8 cellular contexts compared by ENCODE assay signal in genomic region chr5:136174021-136174659, GRCh38. TPM values are rescaled to one million over a fixed set of nuclear protein-coding genes. Genes with fewer than 3 reads are reported as not detected.
DNase-seq lines count a peak whose midpoint lies in the region; ATAC-seq, FAIRE-seq and TF ChIP-seq lines count a peak whose summit lies in the region.

No MANE protein-coding gene starts in this region.

- no peaks in the 10 kb centered on the region for H3K9me3 ChIP-seq in smooth muscle cell (replicated peaks; ENCODE audit: low read depth)
- no peaks in the 10 kb centered on the region for H3K9me3 ChIP-seq in effector memory CD4-positive, alpha-beta T cell (ENCODE audit: control insufficient read depth, low read length)

- H2AFZ ChIP-seq in smooth muscle cell (ENCODE audit: low read depth) = no peak overlapping the region

- H3K27ac Mint-ChIP-seq in activated CD4-positive, alpha-beta memory T cell treated with anti-CD3 and anti-CD28 coated beads, Interleukin-2, amount 10 ng/mL, durations not matched to agents 7 days and 5 days = no peak overlapping the region

- peak; percentile 20 for DNase-seq in CMK (ENCODE audit: low read depth)
- peak; percentile 54 for DNase-seq in HPDE6-E6E7 (ENCODE audit: extremely low spot score)
- DNase-seq in frontal cortex (ENCODE audit: low spot score in 2 of 2) = no peak
- DNase-seq in smooth muscle cell (lab: John Stamatoyannopoulos, UW; ENCODE audit: unreplicated experiment) = no peak
- no peak for DNase-seq in activated CD4-positive, alpha-beta memory T cell treated with anti-CD3 and anti-CD28 coated beads, Interleukin-2, amount 10 ng/mL, durations not matched to agents 7 days and 5 days
- no peak for DNase-seq in effector memory CD4-positive, alpha-beta T cell

- FAIRE-seq in frontal cortex (lab: Jason Lieb, UNC) = peak; percentile 61

- H3K27me3 ChIP-seq in smooth muscle cell (ENCODE audit: low read depth) = no peaks in the 10 kb centered on the region
- no peaks in the 10 kb centered on the region for H3K27me3 ChIP-seq in effector memory CD4-positive, alpha-beta T cell (replicated peaks; ENCODE audit: control insufficient read depth, insufficient read depth, low read length, poor library complexity, severe bottlenecking)

- no peak overlapping the region for H3K27ac ChIP-seq in smooth muscle cell (ENCODE audit: low read depth)
- H3K27ac ChIP-seq in effector memory CD4-positive, alpha-beta T cell (ENCODE audit: insufficient read depth, low read length, poor library complexity, severe bottlenecking) = no peak overlapping the region

- peaks cover 13% of the 10 kb centered on the region for H3K79me2 ChIP-seq in smooth muscle cell (ENCODE audit: low read depth)

- H3K27me3 Mint-ChIP-seq in activated CD4-positive, alpha-beta memory T cell treated with anti-CD3 and anti-CD28 coated beads, Interleukin-2, amount 10 ng/mL, durations not matched to agents 7 days and 5 days = no peaks in the 10 kb centered on the region

- no peak overlapping the region for H3K4me3 Mint-ChIP-seq in activated CD4-positive, alpha-beta memory T cell treated with anti-CD3 and anti-CD28 coated beads, Interleukin-2, amount 10 ng/mL, durations not matched to agents 7 days and 5 days

- ATAC-seq in GM18907 (IDR thresholded peaks at IDR 0.05; ENCODE audit: unreplicated experiment) (peak; percentile 82), SK-N-SH treated with all-trans-retinoic acid at 6 μM for 48 hours (peak; percentile 95)

- H3K9ac ChIP-seq in smooth muscle cell (ENCODE audit: low read depth) = no peak overlapping the region

- H3K36me3 ChIP-seq in smooth muscle cell (ENCODE audit: low read depth) = peaks cover 33% of the 10 kb centered on the region
- H3K36me3 ChIP-seq in effector memory CD4-positive, alpha-beta T cell (ENCODE audit: control insufficient read depth, insufficient read depth, low read length) = peaks cover 5% of the 10 kb centered on the region

- no peak overlapping the region for H3K4me3 ChIP-seq in smooth muscle cell
- no peak overlapping the region for H3K4me3 ChIP-seq in effector memory CD4-positive, alpha-beta T cell (ENCODE audit: insufficient read depth, low read depth, low read length, poor library complexity, severe bottlenecking)

- H4K20me1 ChIP-seq in smooth muscle cell (ENCODE audit: low read depth) = peaks cover 64% of the 10 kb centered on the region

- no peaks in the 10 kb centered on the region for H3K9me3 Mint-ChIP-seq in activated CD4-positive, alpha-beta memory T cell treated with anti-CD3 and anti-CD28 coated beads, Interleukin-2, amount 10 ng/mL, durations not matched to agents 7 days and 5 days

- peaks cover 12% of the 10 kb centered on the region for H3K36me3 Mint-ChIP-seq in activated CD4-positive, alpha-beta memory T cell treated with anti-CD3 and anti-CD28 coated beads, Interleukin-2, amount 10 ng/mL, durations not matched to agents 7 days and 5 days (ENCODE audit: low read depth)

- H3K4me2 ChIP-seq in smooth muscle cell = no peak overlapping the region

- H3K4me1 Mint-ChIP-seq in activated CD4-positive, alpha-beta memory T cell treated with anti-CD3 and anti-CD28 coated beads, Interleukin-2, amount 10 ng/mL, durations not matched to agents 7 days and 5 days = no peaks in the 10 kb centered on the region

- H3K4me1 ChIP-seq in smooth muscle cell (ENCODE audit: low read depth) = no peaks in the 10 kb centered on the region
- no peaks in the 10 kb centered on the region for H3K4me1 ChIP-seq in effector memory CD4-positive, alpha-beta T cell (ENCODE audit: control insufficient read depth, insufficient read depth, low read length, poor library complexity, severe bottlenecking)

- CTCF ChIA-PET in activated CD4-positive, alpha-beta memory T cell treated with anti-CD3 and anti-CD28 coated beads, Interleukin-2, amount 10 ng/mL, durations not matched to agents 7 days and 5 days (lab: Charles Lee) = interaction anchor here (0.7 to 1.5 kb wide), 3 partner anchors 9 to 231 kb away, joined by 3 to 4 read pairs (median 3); no protein-coding TSS in a partner anchor

- POLR2A ChIA-PET in activated CD4-positive, alpha-beta memory T cell treated with anti-CD3 and anti-CD28 coated beads, Interleukin-2, amount 10 ng/mL, durations not matched to agents 7 days and 5 days (lab: Charles Lee) = no interaction called here

- TF ChIP-seq CTCF in smooth muscle cell (IDR thresholded peaks at IDR 0.05; ENCODE audit: borderline replicate concordance, insufficient read depth, poor library complexity, severe bottlenecking) = peak; percentile 55

- H3F3A ChIP-seq in smooth muscle cell (ENCODE audit: low read depth) = no peaks in the 10 kb centered on the region

- WGBS in smooth muscle cell (ENCODE audit: low lambda C conversion rate) = 97% methylated on average over 2 of the region's 2 CpGs

TF ChIP-seq in SK-N-SH treated with all-trans-retinoic acid at 6 μM for 48 hours, 23 proteins besides CTCF, POLR2A, EP300 and RAD21:
- no peak for TF ChIP-seq TSHZ2 (CRISPR knock-in tag; IDR thresholded peaks at IDR 0.05)
- TF ChIP-seq SNAI2 (CRISPR knock-in tag; IDR thresholded peaks at IDR 0.05) = no peak
- TF ChIP-seq OSR1 (CRISPR knock-in tag; IDR thresholded peaks at IDR 0.05) = no peak
- no peak for TF ChIP-seq ZC3H10 (CRISPR knock-in tag; IDR thresholded peaks at IDR 0.05)
- no peak for TF ChIP-seq ZFP30 (CRISPR knock-in tag; IDR thresholded peaks at IDR 0.05)
- TF ChIP-seq GLIS3 (CRISPR knock-in tag; IDR thresholded peaks at IDR 0.05) = no peak
- no peak for TF ChIP-seq ZFP3 (CRISPR knock-in tag; IDR thresholded peaks at IDR 0.05)
- no peak for TF ChIP-seq TCF4 (CRISPR knock-in tag; IDR thresholded peaks at IDR 0.05; ENCODE audit: borderline replicate concordance)

RNA-seq across cellular contexts. Expression of gene SMIM32, which starts 18.8 kb away (rescaled TPM):
- 2.4 TPM for total RNA-seq in frontal cortex
- total RNA-seq in smooth muscle cell = 1.5 and 1.9 TPM in 2 replicates
- 0.24 and 2.2 TPM in 2 replicates for polyA plus RNA-seq in smooth muscle cell
- total RNA-seq in activated CD4-positive, alpha-beta memory T cell treated with anti-CD3 and anti-CD28 coated beads, Interleukin-2, amount 10 ng/mL, durations not matched to agents 7 days and 5 days = not detected

RNA-seq across cellular contexts. Expression of gene SMAD5, which starts 41.5 kb away (rescaled TPM):
- 27.7 TPM for total RNA-seq in frontal cortex
- 61.7 and 85.4 TPM in 2 replicates for total RNA-seq in smooth muscle cell
- 24.8 and 28.5 TPM in 2 replicates for polyA plus RNA-seq in smooth muscle cell
- 10 to 100 TPM; 11.5 to 11.8 TPM for total RNA-seq in activated CD4-positive, alpha-beta memory T cell treated with anti-CD3 and anti-CD28 coated beads, Interleukin-2, amount 10 ng/mL, durations not matched to agents 7 days and 5 days

Comparison
In these comparisons a context has a peak if more than half of its experiments do, and no peak if none do; other contexts are left out.
1. DNase-seq: peak in CMK (single experiment) and HPDE6-E6E7 (single experiment); none in frontal cortex (0 of 2), smooth muscle cell (single experiment), activated CD4-positive, alpha-beta memory T cell treated with anti-CD3 and anti-CD28 coated beads, Interleukin-2, amount 10 ng/mL, durations not matched to agents 7 days and 5 days (single experiment) and effector memory CD4-positive, alpha-beta T cell (0 of 3).